In the genomic region with DNA sequence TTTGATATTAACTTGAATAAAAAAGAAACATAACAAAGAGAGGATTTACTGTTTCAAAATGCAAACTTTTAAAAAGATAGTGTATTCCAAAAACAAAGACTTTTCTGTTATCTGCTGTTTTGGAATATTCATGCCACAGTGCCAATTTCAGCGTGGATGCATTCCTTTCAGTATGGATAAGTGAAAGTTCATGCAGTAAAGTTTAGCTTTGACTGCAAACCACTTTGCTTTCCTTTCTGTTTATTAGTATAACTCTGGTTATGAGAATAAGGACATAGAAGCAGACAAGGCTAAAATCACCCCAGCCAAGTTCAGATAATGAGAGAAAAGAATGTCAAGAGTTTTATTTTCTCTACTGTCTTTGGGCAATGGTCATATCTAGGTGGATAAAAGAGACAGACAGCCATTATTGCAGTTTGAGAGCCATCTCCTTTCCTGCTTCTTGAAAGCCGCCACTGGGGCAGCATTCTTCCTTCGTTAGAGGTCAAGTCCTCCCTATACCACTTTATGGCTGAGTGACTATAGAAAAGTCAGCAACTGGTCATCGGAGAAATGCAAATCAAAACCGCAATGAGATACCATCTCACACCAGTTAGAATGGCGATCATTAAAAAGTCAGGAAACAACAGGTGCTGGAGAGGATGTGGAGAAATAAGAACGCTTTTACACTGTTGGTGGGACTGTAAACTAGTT, we compare ENCODE assay signal across 1 cellular context.
TF ChIP-seq lines count a peak whose summit lies in the region.

No MANE protein-coding gene starts in this region.

TF ChIP-seq in IMR-90, 13 proteins besides CTCF, POLR2A, EP300 and RAD21:
- TF ChIP-seq MAZ (IDR thresholded peaks at IDR 0.05; ENCODE audit: borderline replicate concordance, low read depth, low read length) (no peak), CHD1 (IDR thresholded peaks at IDR 0.05; ENCODE audit: low read depth, low read length) (no peak), RFX5 (IDR thresholded peaks at IDR 0.05; ENCODE audit: low read depth, low read length) (no peak), SMC3 (IDR thresholded peaks at IDR 0.05; ENCODE audit: low read depth, low read length) (no peak), CEBPB (IDR thresholded peaks at IDR 0.05; ENCODE audit: low read depth, low read length) (no peak), MXI1 (IDR thresholded peaks at IDR 0.05; ENCODE audit: borderline replicate concordance, low read depth, low read length) (no peak), BHLHE40 (IDR thresholded peaks at IDR 0.05; ENCODE audit: low read depth, low read length) (no peak), FOS (IDR thresholded peaks at IDR 0.05; ENCODE audit: low read depth, low read length) (no peak), RCOR1 (IDR thresholded peaks at IDR 0.05; ENCODE audit: insufficient replicate concordance, low read length) (no peak), MAFK (IDR thresholded peaks at IDR 0.05; ENCODE audit: low read depth, low read length) (no peak), NFE2L2 (IDR thresholded peaks at IDR 0.05; ENCODE audit: low read depth, low read length) (no peak)
- TF ChIP-seq, protein P1, sequence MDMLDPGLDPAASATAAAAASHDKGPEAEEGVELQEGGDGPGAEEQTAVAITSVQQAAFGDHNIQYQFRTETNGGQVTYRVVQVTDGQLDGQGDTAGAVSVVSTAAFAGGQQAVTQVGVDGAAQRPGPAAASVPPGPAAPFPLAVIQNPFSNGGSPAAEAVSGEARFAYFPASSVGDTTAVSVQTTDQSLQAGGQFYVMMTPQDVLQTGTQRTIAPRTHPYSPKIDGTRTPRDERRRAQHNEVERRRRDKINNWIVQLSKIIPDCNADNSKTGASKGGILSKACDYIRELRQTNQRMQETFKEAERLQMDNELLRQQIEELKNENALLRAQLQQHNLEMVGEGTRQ (IDR thresholded peaks at IDR 0.05; ENCODE audit: low read depth, low read length) = no peak
- TF ChIP-seq, protein P2, sequence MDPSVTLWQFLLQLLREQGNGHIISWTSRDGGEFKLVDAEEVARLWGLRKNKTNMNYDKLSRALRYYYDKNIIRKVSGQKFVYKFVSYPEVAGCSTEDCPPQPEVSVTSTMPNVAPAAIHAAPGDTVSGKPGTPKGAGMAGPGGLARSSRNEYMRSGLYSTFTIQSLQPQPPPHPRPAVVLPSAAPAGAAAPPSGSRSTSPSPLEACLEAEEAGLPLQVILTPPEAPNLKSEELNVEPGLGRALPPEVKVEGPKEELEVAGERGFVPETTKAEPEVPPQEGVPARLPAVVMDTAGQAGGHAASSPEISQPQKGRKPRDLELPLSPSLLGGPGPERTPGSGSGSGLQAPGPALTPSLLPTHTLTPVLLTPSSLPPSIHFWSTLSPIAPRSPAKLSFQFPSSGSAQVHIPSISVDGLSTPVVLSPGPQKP (IDR thresholded peaks at IDR 0.05; ENCODE audit: borderline replicate concordance, low read depth, low read length) = no peak
